13 cellular contexts compared by ENCODE assay signal in genomic region chr12:638948-639557, GRCh38. TPM values are rescaled to one million over a fixed set of nuclear protein-coding genes. Genes with fewer than 3 reads are reported as not detected.
DNase-seq lines count a peak whose midpoint lies in the region; ATAC-seq, FAIRE-seq and TF ChIP-seq lines count a peak whose summit lies in the region.
"Had no signal": no experiment of that assay in that cellular context is flagged by ENCODE, and none has a peak within 500 bp of the region (broad histone marks: within the 10 kb centered on the region; RNA-seq: fewer than 3 reads in every experiment).

No MANE protein-coding gene starts in this region.

- intact Hi-C loops in GM12878 (cut with micrococcal nuclease; ENCODE audit: unreplicated experiment), result no loop called here

- no peaks in the 10 kb centered on the region for H3K36me3 ChIP-seq in GM12878 (ENCODE audit: control insufficient read depth in 2 of 2, insufficient read depth in 2 of 2, low read length in 1 of 2)
- no peaks in the 10 kb centered on the region for H3K36me3 ChIP-seq in skeletal muscle tissue (ENCODE audit: control insufficient read depth in 3 of 3, insufficient read depth in 3 of 3, low read length in 3 of 3)

- H3K9ac ChIP-seq in GM12878 (ENCODE audit: control insufficient read depth, insufficient read depth, low read length), result 0 out of 2 replicates have a peak overlapping the region, but pooled peaks have one; percentile 13
- peak overlapping the region in 1 of 3 donors; percentile 19 for H3K9ac ChIP-seq in skeletal muscle tissue (ENCODE audit: low read depth in 1 of 3, low read length in 3 of 3)

- CTCF ChIA-PET in GM12878 (lab: Yijun Ruan, JAX), result interaction anchor here (0.8 to 1.0 kb wide), 2 partner anchors 60 to 125 kb away, joined by 3 to 4 read pairs; no protein-coding TSS in a partner anchor

- no peak for DNase-seq in activated CD4-positive, CD25-positive, alpha-beta regulatory T cell treated with anti-CD3 and anti-CD28 coated beads, Interleukin-2, amount 50 U/mL, for 72 hours
- DNase-seq in Kasumi-1 (lab: John Stamatoyannopoulos, UW) (peak; percentile 42 to 54), GM12878 (ENCODE audit: low read depth, low spot score) (no peak), mesenteric fat pad (ENCODE audit: low spot score) (no peak), NCI-H774 (lab: John Stamatoyannopoulos, UW) (no peak)
- DNase-seq: amygdala had no signal

- H3K9me3 ChIP-seq in GM12878 (replicated peaks; ENCODE audit: control insufficient read depth, insufficient read depth, low read length) (no peaks in the 10 kb centered on the region), skeletal muscle tissue (ENCODE audit: control insufficient read depth in 3 of 3, low read length in 3 of 3) (no peaks in the 10 kb centered on the region)

- RAD21 ChIA-PET in GM12878 (lab: Charles Lee; ENCODE audit: unreplicated experiment), result interaction anchor here (1.1 to 1.9 kb wide), 5 partner anchors 16 to 111 kb away, joined by 3 to 16 read pairs (median 4); no protein-coding TSS in a partner anchor

- FAIRE-seq in GM12878 (lab: Jason Lieb, UNC), result no peak
- FAIRE-seq: endometrium had no signal

- no peak for TF ChIP-seq RAD21 in GM12878 (IDR thresholded peaks at IDR 0.05; ENCODE audit: insufficient read depth, low read depth, low read length)

- H2AFZ ChIP-seq in GM12878 (ENCODE audit: control insufficient read depth, low read depth, low read length), result no peak overlapping the region
- H2AFZ ChIP-seq: GM23338 had no signal

- H3K79me2 ChIP-seq in GM12878 (ENCODE audit: control insufficient read depth, insufficient read depth, low read length), result peaks cover 8% of the 10 kb centered on the region

- peak overlapping the region; percentile 47 for H3K27ac ChIP-seq in GM12878 (ENCODE audit: control insufficient read depth, insufficient read depth)
- peak overlapping the region; percentile 84 for H3K27ac ChIP-seq in skeletal muscle tissue (ENCODE audit: low read depth, low read length)
- H3K27ac ChIP-seq: VCaP had no signal

- TF ChIP-seq CTCF in GM12878 (IDR thresholded peaks at IDR 0.05 in 2 of 3, conservative IDR thresholded peaks at IDR 0.05 in 1 of 3; ENCODE audit: control insufficient read depth in 2 of 3, extremely low read depth in 1 of 3, insufficient read depth in 1 of 3, low read depth in 3 of 3, low read length in 3 of 3), result no peak

- SMC1A ChIA-PET in GM12878 (lab: Charles Lee; ENCODE audit: uncharacterized antibody, unreplicated experiment), result interaction anchor here (0.9 to 1.5 kb wide), 7 partner anchors 8 to 112 kb away, joined by 3 to 12 read pairs (median 8); no protein-coding TSS in a partner anchor

- H3K4me3 ChIP-seq in GM12878 (no peak overlapping the region), skeletal muscle tissue (ENCODE audit: low read length in 3 of 3) (no peak overlapping the region)
- H3K4me3 ChIP-seq: GM23338 had no signal

- no peaks in the 10 kb centered on the region for H3K27me3 ChIP-seq in GM12878 (replicated peaks in 1 of 2; ENCODE audit: control insufficient read depth in 2 of 2, insufficient read depth in 2 of 2, low read length in 1 of 2)
- no peaks in the 10 kb centered on the region for H3K27me3 ChIP-seq in skeletal muscle tissue (ENCODE audit: control insufficient read depth in 3 of 3, insufficient read depth in 3 of 3, low read length in 3 of 3)

- 2% methylated on average over 3 of the region's 3 CpGs for WGBS in GM12878 (ENCODE audit: insufficient coverage, insufficient replicate concordance, low lambda C conversion rate, missing lambda C conversion rate)

- ATAC-seq in activated CD4-positive, CD25-positive, alpha-beta regulatory T cell treated with anti-CD3 and anti-CD28 coated beads, Interleukin-2, amount 50 U/mL, for 24 hours, result peak; percentile 67 to 72
- no peak for ATAC-seq in GM12878
- no peak for ATAC-seq in GM18502 (IDR thresholded peaks at IDR 0.05; ENCODE audit: poor library complexity, unreplicated experiment)
- ATAC-seq: GM23338 had no signal

- in situ Hi-C loops in GM12878 (cut with MboI), result no loop called here

- TF ChIP-seq POLR2A in GM12878 (IDR thresholded peaks at IDR 0.05; ENCODE audit: low read depth, low read length), result no peak

- TF ChIP-seq EP300 in GM12878 (IDR thresholded peaks at IDR 0.05; ENCODE audit: borderline replicate concordance in 1 of 2, control insufficient read depth in 1 of 2, low read depth in 2 of 2, low read length in 2 of 2), result no peak

- POLR2A ChIA-PET in GM12878 (lab: Charles Lee), result interaction anchor here (1.0 to 1.3 kb wide), 2 partner anchors 37 to 111 kb away, joined by 3 to 5 read pairs; no protein-coding TSS in a partner anchor

- peak overlapping the region; percentile 26; the same call in 1 of the 2 replicates for H3K4me2 ChIP-seq in GM12878 (ENCODE audit: control insufficient read depth, insufficient read depth)
- H3K4me2 ChIP-seq: GM23338 had no signal

- no TSS peak for BruUV-seq in GM12878 (replicated peaks; lab: Mats Ljungman, UMichigan)

- H4K20me1 ChIP-seq in GM12878 (ENCODE audit: control insufficient read depth, insufficient read depth), result no peaks in the 10 kb centered on the region

- H3K4me1 ChIP-seq in GM12878 (ENCODE audit: control insufficient read depth, insufficient read depth, low read length) (peaks cover 25% of the 10 kb centered on the region), skeletal muscle tissue (ENCODE audit: control insufficient read depth in 3 of 3, insufficient read depth in 3 of 3, low read length in 3 of 3) (peaks cover 29 to 41% (median 31%) of the 10 kb centered on the region in 3 donors)

TF ChIP-seq in GM12878, 131 proteins besides CTCF, POLR2A, EP300 and RAD21:
- TF ChIP-seq SREBF1 (IDR thresholded peaks at IDR 0.05; ENCODE audit: low read length), result no peak

RNA-seq across cellular contexts. Expression of gene NINJ2, which starts 24.2 kb away (rescaled TPM):
- total RNA-seq in GM12878 (2013; cell fraction: nucleolus; rRNA removed), result 1.5 and 1.8 TPM in 2 replicates
- total RNA-seq in GM12878 (2014; rRNA removed) (15.6 and 19.1 TPM in 2 replicates), GM12878 (2014; rRNA removed; fragmentation: Illumina TruSeq; extraction: Trizol) (12.0 and 14.0 TPM in 2 replicates), GM12878 (2021) (13.5 and 14.8 TPM in 2 replicates), skeletal muscle tissue (2.6 TPM), mesenteric fat pad (18.5 TPM)
- 11.9 TPM for polyA plus RNA-seq in GM12878 (2011; ENCODE audit: low read depth)
- polyA plus RNA-seq in GM12878 (2011; rRNA removed) (4.8 and 8.9 TPM in 2 replicates), GM12878 (2014; fragmentation: Illumina TruSeq; extraction: Trizol) (10.2 and 19.7 TPM in 2 replicates), GM12878 (2014; fragmentation: Nextera tagmentation; extraction: Ambion mirVana) (10 to 100 TPM; 36.6 to 51.6 TPM), GM12878 (2014; rRNA removed) (18.5 and 22.9 TPM in 2 replicates), GM12878 (2016; fragmentation: Nextera tagmentation; extraction: Ambion mirVana) (10 to 100 TPM; 22.9 to 24.2 TPM)
- 18.9 and 23.4 TPM in 2 replicates for polyA plus RNA-seq in GM12878 (2011; cell fraction: cytosol; rRNA removed)
- 6.9 and 10.1 TPM in 2 replicates for polyA plus RNA-seq in GM12878 (2011; cell fraction: nucleus; rRNA removed)
- polyA plus RNA-seq in GM12878 (2012), result 11.3 and 16.1 TPM in 2 replicates
- polyA minus RNA-seq in GM12878 (2011; rRNA and poly(A)+ RNA removed), result 13.2 and 19.5 TPM in 2 replicates
- polyA minus RNA-seq in GM12878 (2011; cell fraction: cytosol; rRNA and poly(A)+ RNA removed), result 5.4 TPM in 1 of 2 replicates, not detected in the other
- 1.1 and 1.6 TPM in 2 replicates for polyA minus RNA-seq in GM12878 (2011; cell fraction: nucleus; rRNA and poly(A)+ RNA removed)
- polyA plus RNA-seq: AG04450 had no signal

Comparison
In these comparisons a context has a peak if more than half of its experiments do, and no peak if none do; other contexts are left out.
1. ATAC-seq: peak in activated CD4-positive, CD25-positive, alpha-beta regulatory T cell treated with anti-CD3 and anti-CD28 coated beads, Interleukin-2, amount 50 U/mL, for 24 hours (2 of 2); none in GM12878 (single experiment) and GM18502 (single experiment).
2. DNase-seq: peak in Kasumi-1 (2 of 2); none in activated CD4-positive, CD25-positive, alpha-beta regulatory T cell treated with anti-CD3 and anti-CD28 coated beads, Interleukin-2, amount 50 U/mL, for 72 hours (single experiment), GM12878 (single experiment), mesenteric fat pad (single experiment) and NCI-H774 (single experiment).